ENCODE assay signal across 9 cellular contexts in the genomic region with DNA sequence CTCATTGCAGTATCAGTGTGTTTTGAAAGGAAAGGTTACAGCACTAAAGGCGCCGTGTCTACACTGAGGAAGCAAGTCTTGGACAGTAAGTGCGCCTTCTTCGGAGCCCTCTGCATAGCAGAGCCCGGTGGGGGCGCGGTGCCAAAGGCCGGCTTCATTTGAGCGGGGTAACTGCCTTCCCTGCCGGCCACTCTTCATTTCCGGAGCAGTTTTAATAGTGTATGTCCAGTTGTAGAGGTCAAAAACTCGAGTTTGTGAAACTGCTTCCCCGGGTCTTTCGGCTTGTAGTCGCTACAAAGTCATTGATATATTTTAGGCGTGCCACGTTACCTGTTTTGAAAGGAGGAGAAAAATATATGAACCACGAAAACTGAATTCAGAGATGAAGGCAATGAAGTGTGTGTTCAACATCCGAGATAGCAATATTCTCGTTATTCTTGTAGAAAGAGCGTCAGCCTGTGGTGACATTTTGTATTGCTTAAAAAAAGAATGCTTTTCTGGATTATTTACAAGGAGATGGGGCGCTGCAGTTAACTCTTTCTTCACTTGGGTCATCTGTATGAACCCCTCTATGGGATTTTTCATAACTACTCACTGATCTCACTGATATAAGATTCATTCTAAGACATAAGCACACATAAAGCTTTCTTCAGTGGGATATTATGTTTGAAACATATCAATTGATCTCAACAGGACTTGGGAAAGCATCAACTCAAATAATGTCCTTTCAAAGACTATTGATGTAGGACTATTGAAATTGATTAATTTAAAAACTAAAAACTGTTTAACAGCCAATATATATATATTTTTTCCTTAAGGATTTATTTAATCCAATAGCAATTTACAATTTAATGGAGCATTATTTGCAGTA. TPM values are rescaled to one million over a fixed set of nuclear protein-coding genes. Genes with fewer than 3 reads are reported as not detected.
DNase-seq lines count a peak whose midpoint lies in the region; ATAC-seq, FAIRE-seq and TF ChIP-seq lines count a peak whose summit lies in the region.
"Had no signal": no experiment of that assay in that cellular context is flagged by ENCODE, and none has a peak within 500 bp of the region (broad histone marks: within the 10 kb centered on the region; RNA-seq: fewer than 3 reads in every experiment).

No MANE protein-coding gene starts in this region.

- peak overlapping the region; percentile 74 for H3K4me3 ChIP-seq in OCI-LY7 (ENCODE audit: low read depth, low read length, poor library complexity, severe bottlenecking)

- CTCF ChIA-PET in OCI-LY7 (lab: Charles Lee; ENCODE audit: unreplicated experiment), result no interaction called here

- peaks cover 37% of the 10 kb centered on the region for H3K4me1 Mint-ChIP-seq in activated T-helper 2 cell treated with anti-CD3 and anti-CD28 coated beads, Interferon-gamma antibody, Interleukin-2, Interleukin-4, amounts not matched to agents 10 μg/mL and 5 μg/mL and 100 μg/mL, durations not matched to agents 14 hours and 24 hours and 36 hours (ENCODE audit: low read depth)
- peaks cover 55% of the 10 kb centered on the region for H3K4me1 Mint-ChIP-seq in nephron progenitor cell

- no peaks in the 10 kb centered on the region for H3K9me2 ChIP-seq in OCI-LY7 (ENCODE audit: insufficient read depth, low read length)

- no peaks in the 10 kb centered on the region for H3K9me3 ChIP-seq in OCI-LY7 (ENCODE audit: low read length)

- POLR2A ChIA-PET in OCI-LY7 (lab: Charles Lee), result interaction anchor here (0.6 to 3.0 kb wide), 4 partner anchors 24 to 940 kb away, joined by 3 to 11 read pairs (median 3); no protein-coding TSS in a partner anchor

- BruUV-seq in OCI-LY7 (replicated peaks; lab: Mats Ljungman, UMichigan), result TSS peak; percentile 60

- ATAC-seq in GM21381 (IDR thresholded peaks at IDR 0.05; ENCODE audit: unreplicated experiment) (peak; percentile 13), foreskin keratinocyte (no peak)

- H3K4me2 ChIP-seq in OCI-LY7 (ENCODE audit: low read length), result peak overlapping the region; percentile 94

- peak overlapping the region; percentile 100 for H3K27ac Mint-ChIP-seq in activated T-helper 2 cell treated with anti-CD3 and anti-CD28 coated beads, Interferon-gamma antibody, Interleukin-2, Interleukin-4, amounts not matched to agents 10 μg/mL and 5 μg/mL and 100 μg/mL, durations not matched to agents 14 hours and 24 hours and 36 hours
- no peak overlapping the region for H3K27ac Mint-ChIP-seq in nephron progenitor cell

- TF ChIP-seq CTCF in D721Med (IDR thresholded peaks at IDR 0.05; ENCODE audit: insufficient read depth, missing control alignments) (peak; percentile 84), OCI-LY7 (conservative IDR thresholded peaks at IDR 0.05; ENCODE audit: low read length) (peak; percentile 91), foreskin keratinocyte (conservative IDR thresholded peaks at IDR 0.05) (peak; percentile 89), nephron progenitor cell (IDR thresholded peaks at IDR 0.05) (peak; percentile 47)

- 0 out of 2 replicates have a peak, but pooled peaks cover 3% of the 10 kb centered on the region for H3K36me3 ChIP-seq in OCI-LY7 (ENCODE audit: insufficient read depth, low read length)

- peak overlapping the region; percentile 94 for H2AFZ ChIP-seq in OCI-LY7 (ENCODE audit: low read length)

- intact Hi-C loops in OCI-LY7 (cut with micrococcal nuclease; ENCODE audit: unreplicated experiment), result loop anchor here (2.0 to 5.0 kb wide), 4 partner anchors 498 to 1097 kb away; partner anchors contain the start of gene CBLB
- intact Hi-C loops in activated T-helper 2 cell treated with anti-CD3 and anti-CD28 coated beads, Interferon-gamma antibody, Interleukin-2, Interleukin-4, amounts not matched to agents 10 μg/mL and 5 μg/mL and 100 μg/mL, durations not matched to agents 14 hours and 24 hours and 36 hours (cut with micrococcal nuclease), result loop anchor here (1.0 to 10.0 kb wide), 12 partner anchors 37 to 1698 kb away; partner anchors contain the start of gene CBLB

- H3K27ac ChIP-seq in OCI-LY7 (ENCODE audit: low read depth, low read length, poor library complexity, severe bottlenecking) (peak overlapping the region; percentile 92), foreskin keratinocyte (peak overlapping the region; percentile 98)

- H3K4me1 ChIP-seq in OCI-LY7 (ENCODE audit: insufficient read depth, low read length, poor library complexity, severe bottlenecking) (peaks cover 27% of the 10 kb centered on the region), foreskin keratinocyte (peaks cover 37% of the 10 kb centered on the region)

- peaks cover 10% of the 10 kb centered on the region for H3K27me3 Mint-ChIP-seq in activated T-helper 2 cell treated with anti-CD3 and anti-CD28 coated beads, Interferon-gamma antibody, Interleukin-2, Interleukin-4, amounts not matched to agents 10 μg/mL and 5 μg/mL and 100 μg/mL, durations not matched to agents 14 hours and 24 hours and 36 hours (ENCODE audit: low read depth)
- H3K27me3 Mint-ChIP-seq in nephron progenitor cell (ENCODE audit: low read depth, poor library complexity), result peaks cover 21% of the 10 kb centered on the region

- H3K4me3 Mint-ChIP-seq in activated T-helper 2 cell treated with anti-CD3 and anti-CD28 coated beads, Interferon-gamma antibody, Interleukin-2, Interleukin-4, amounts not matched to agents 10 μg/mL and 5 μg/mL and 100 μg/mL, durations not matched to agents 14 hours and 24 hours and 36 hours (ENCODE audit: low read depth), result peak overlapping the region; percentile 94
- H3K4me3 Mint-ChIP-seq in nephron progenitor cell, result peak overlapping the region; percentile 95

- peaks cover 60% of the 10 kb centered on the region for H3K79me2 ChIP-seq in OCI-LY7 (ENCODE audit: insufficient read depth, low read depth, low read length)

- H3K27me3 ChIP-seq in foreskin keratinocyte, result no peaks in the 10 kb centered on the region

- no peak for FAIRE-seq in D721Med (lab: Jason Lieb, UNC)
- FAIRE-seq: frontal cortex had no signal

- H3K36me3 Mint-ChIP-seq in activated T-helper 2 cell treated with anti-CD3 and anti-CD28 coated beads, Interferon-gamma antibody, Interleukin-2, Interleukin-4, amounts not matched to agents 10 μg/mL and 5 μg/mL and 100 μg/mL, durations not matched to agents 14 hours and 24 hours and 36 hours (ENCODE audit: low read depth), result peaks cover 5% of the 10 kb centered on the region
- no peaks in the 10 kb centered on the region for H3K36me3 Mint-ChIP-seq in nephron progenitor cell (ENCODE audit: low read depth)

- DNase-seq in D721Med (ENCODE audit: insufficient read length, low spot score), result no peak
- peak in 46 of 76 experiments; percentile 0 to 66 (median 19) for DNase-seq in HUDEP-2 (lab: John Stamatoyannopoulos, UW; ENCODE audit: unreplicated experiment in 76 of 76)
- peak; percentile 81 for DNase-seq in OCI-LY7 (ENCODE audit: low spot score)
- peak; percentile 40 for DNase-seq in activated T-helper 2 cell treated with anti-CD3 and anti-CD28 coated beads, Interferon-gamma antibody, Interleukin-2, Interleukin-4, amounts not matched to agents 10 μg/mL and 5 μg/mL and 100 μg/mL, durations not matched to agents 14 hours and 24 hours and 36 hours (ENCODE audit: low spot score)
- DNase-seq in foreskin keratinocyte, result peak; percentile 42 to 66
- peak; percentile 71 for DNase-seq in nephron progenitor cell
- DNase-seq in ureter (ENCODE audit: low spot score), result peak; percentile 66

- no peaks in the 10 kb centered on the region for H3K9me3 Mint-ChIP-seq in activated T-helper 2 cell treated with anti-CD3 and anti-CD28 coated beads, Interferon-gamma antibody, Interleukin-2, Interleukin-4, amounts not matched to agents 10 μg/mL and 5 μg/mL and 100 μg/mL, durations not matched to agents 14 hours and 24 hours and 36 hours
- H3K9me3 Mint-ChIP-seq in nephron progenitor cell, result no peaks in the 10 kb centered on the region

- H4K20me1 ChIP-seq in OCI-LY7 (ENCODE audit: insufficient read depth, low read length), result 0 out of 2 replicates have a peak, but pooled peaks cover 9% of the 10 kb centered on the region

RNA-seq across cellular contexts. Expression of gene ALCAM, which starts 3.0 kb away (rescaled TPM):
- 40.4 and 51.3 TPM in 2 replicates for total RNA-seq in OCI-LY7 (2014; rRNA removed; shearing (Covaris generic))
- 47.7 and 56.1 TPM in 2 replicates for total RNA-seq in OCI-LY7 (2022)
- 36.7 and 37.3 TPM in 2 replicates for total RNA-seq in activated T-helper 2 cell treated with anti-CD3 and anti-CD28 coated beads, Interferon-gamma antibody, Interleukin-2, Interleukin-4, amounts not matched to agents 10 μg/mL and 5 μg/mL and 100 μg/mL, durations not matched to agents 14 hours and 24 hours and 36 hours
- 89.9 and 117 TPM in 2 replicates for total RNA-seq in foreskin keratinocyte
- polyA plus RNA-seq in foreskin keratinocyte, result 27.6 and 30.0 TPM in 2 replicates
- 67.6 TPM for total RNA-seq in ureter
